9 cellular contexts compared by ENCODE assay signal in genomic region chr16:89411335-89411850, GRCh38.
DNase-seq lines count a peak whose midpoint lies in the region; ATAC-seq and TF ChIP-seq lines count a peak whose summit lies in the region.
"Had no signal": no experiment of that assay in that cellular context is flagged by ENCODE, and none has a peak within 500 bp of the region (broad histone marks: within the 10 kb centered on the region; RNA-seq: fewer than 3 reads in every experiment).

No MANE protein-coding gene starts in this region.

- peak overlapping the region; percentile 45 for H3K4me3 Mint-ChIP-seq in activated T-cell treated with anti-CD3 and anti-CD28 coated beads, Interleukin-2, amount 50 U/mL, for 4 hours
- peak overlapping the region; percentile 61 for H3K4me3 Mint-ChIP-seq in activated naive CD8-positive, alpha-beta T cell treated with anti-CD3 and anti-CD28 coated beads, Interleukin-2, amount 10 ng/mL, durations not matched to agents 7 days and 5 days

- DNase-seq in activated T-cell treated with anti-CD3 and anti-CD28 coated beads, Interleukin-2, amount 50 U/mL, for 4 hours, result no peak
- no peak for DNase-seq in activated T-cell treated with anti-CD3 and anti-CD28 coated beads for 4 hours
- no peak for DNase-seq in activated naive CD8-positive, alpha-beta T cell treated with anti-CD3 and anti-CD28 coated beads, Interleukin-2, amount 10 ng/mL, durations not matched to agents 7 days and 5 days
- no peak for DNase-seq in lower lobe of right lung
- DNase-seq in stomach, result no peak
- DNase-seq in DMS114 treated with DMSO at 0.1 percent for 48 hours (lab: John Stamatoyannopoulos, UW; ENCODE audit: unreplicated experiment), result no peak
- no peak for DNase-seq in pons (ENCODE audit: low spot score)
- DNase-seq in Kasumi-1 (lab: John Stamatoyannopoulos, UW), result no peak
- DNase-seq: NCI-H1048 had no signal

- no peak for ATAC-seq in activated T-cell treated with anti-CD3 and anti-CD28 coated beads, Interleukin-2, amount 50 U/mL, for 4 hours
- no peak for ATAC-seq in activated naive CD8-positive, alpha-beta T cell treated with anti-CD3 and anti-CD28 coated beads, Interleukin-2, amount 10 ng/mL, durations not matched to agents 7 days and 5 days (ENCODE audit: low read depth)
- ATAC-seq in lower lobe of right lung, result no peak

- H3K27me3 Mint-ChIP-seq in activated T-cell treated with anti-CD3 and anti-CD28 coated beads, Interleukin-2, amount 50 U/mL, for 4 hours (ENCODE audit: low read depth), result no peaks in the 10 kb centered on the region
- H3K27me3 Mint-ChIP-seq in activated naive CD8-positive, alpha-beta T cell treated with anti-CD3 and anti-CD28 coated beads, Interleukin-2, amount 10 ng/mL, durations not matched to agents 7 days and 5 days, result no peaks in the 10 kb centered on the region

- WGBS in stomach, 5 donors, result 41 to 50% (median 46%) methylated on average over 10 of the region's 10 CpGs

- H3K4me1 ChIP-seq in lower lobe of right lung (peaks cover 73% of the 10 kb centered on the region), stomach (peaks cover 76 to 93% (median 87%) of the 10 kb centered on the region in 4 donors)

- H3K27me3 ChIP-seq in lower lobe of right lung (ENCODE audit: low read depth), result no peaks in the 10 kb centered on the region
- no peaks in the 10 kb centered on the region for H3K27me3 ChIP-seq in stomach

- intact Hi-C loops in lower lobe of right lung (cut with DNase I) (no loop called here), stomach (cut with DNase I; ENCODE audit: low total_unique reads) (no loop called here)

- peak overlapping the region; percentile 62 for H3K27ac ChIP-seq in lower lobe of right lung
- peak overlapping the region; percentile 35 to 75 (median 53) for H3K27ac ChIP-seq in stomach

- H3K36me3 Mint-ChIP-seq in activated T-cell treated with anti-CD3 and anti-CD28 coated beads, Interleukin-2, amount 50 U/mL, for 4 hours (ENCODE audit: insufficient read depth), result peaks cover 7% of the 10 kb centered on the region
- peaks cover 3% of the 10 kb centered on the region for H3K36me3 Mint-ChIP-seq in activated naive CD8-positive, alpha-beta T cell treated with anti-CD3 and anti-CD28 coated beads, Interleukin-2, amount 10 ng/mL, durations not matched to agents 7 days and 5 days

- TF ChIP-seq EP300 in stomach (IDR thresholded peaks at IDR 0.05), result no peak

- peaks cover 82% of the 10 kb centered on the region for H3K4me1 Mint-ChIP-seq in activated T-cell treated with anti-CD3 and anti-CD28 coated beads, Interleukin-2, amount 50 U/mL, for 4 hours (ENCODE audit: low read depth)
- peaks cover 67% of the 10 kb centered on the region for H3K4me1 Mint-ChIP-seq in activated naive CD8-positive, alpha-beta T cell treated with anti-CD3 and anti-CD28 coated beads, Interleukin-2, amount 10 ng/mL, durations not matched to agents 7 days and 5 days

- TF ChIP-seq CTCF in lower lobe of right lung (IDR thresholded peaks at IDR 0.05) (no peak), stomach (IDR thresholded peaks at IDR 0.05) (no peak)

- H3K4me3 ChIP-seq in lower lobe of right lung (no peak overlapping the region), stomach (peak overlapping the region in 1 of 4 donors; percentile 1)

- H3K9me3 ChIP-seq in lower lobe of right lung, result no peaks in the 10 kb centered on the region
- H3K9me3 ChIP-seq in stomach, result no peaks in the 10 kb centered on the region

- TF ChIP-seq POLR2A in stomach (IDR thresholded peaks at IDR 0.05), result no peak

- peak overlapping the region; percentile 79 for H3K27ac Mint-ChIP-seq in activated naive CD8-positive, alpha-beta T cell treated with anti-CD3 and anti-CD28 coated beads, Interleukin-2, amount 10 ng/mL, durations not matched to agents 7 days and 5 days

- no peaks in the 10 kb centered on the region for H3K9me3 Mint-ChIP-seq in activated T-cell treated with anti-CD3 and anti-CD28 coated beads, Interleukin-2, amount 50 U/mL, for 4 hours
- no peaks in the 10 kb centered on the region for H3K9me3 Mint-ChIP-seq in activated naive CD8-positive, alpha-beta T cell treated with anti-CD3 and anti-CD28 coated beads, Interleukin-2, amount 10 ng/mL, durations not matched to agents 7 days and 5 days

- POLR2A ChIA-PET in activated naive CD8-positive, alpha-beta T cell treated with anti-CD3 and anti-CD28 coated beads, Interleukin-2, amount 10 ng/mL, durations not matched to agents 7 days and 5 days (lab: Charles Lee), result interaction anchor here (0.9 kb wide), 1 partner anchor 29 kb away, joined by 3 read pairs; no protein-coding TSS in a partner anchor

- no peaks in the 10 kb centered on the region for H3K36me3 ChIP-seq in lower lobe of right lung
- no peaks in the 10 kb centered on the region for H3K36me3 ChIP-seq in stomach
